ENCODE assay signal across 34 cellular contexts in the genomic region with DNA sequence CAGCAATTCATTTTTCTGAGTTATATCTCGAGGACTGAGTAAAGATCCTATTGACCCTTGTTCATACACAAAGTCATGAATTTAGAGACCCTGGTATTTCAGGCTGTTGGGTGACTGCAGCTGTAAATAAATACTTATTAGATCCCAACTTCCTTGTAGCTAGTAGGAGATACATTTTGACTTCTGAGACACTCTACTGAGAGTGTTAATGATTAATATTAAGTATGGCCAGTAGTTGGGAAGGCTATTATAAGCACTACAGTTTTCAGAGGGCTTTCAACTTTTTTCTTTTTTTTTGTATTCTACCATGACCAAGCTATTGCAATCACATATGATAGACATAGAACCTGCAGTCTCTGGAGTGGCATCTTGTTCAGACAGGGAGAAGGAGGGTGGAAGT. TPM values are rescaled to one million over a fixed set of nuclear protein-coding genes. Genes with fewer than 3 reads are reported as not detected.
"Had no signal": no experiment of that assay in that cellular context is flagged by ENCODE, and none has a peak within 500 bp of the region (broad histone marks: within the 10 kb centered on the region; RNA-seq: fewer than 3 reads in every experiment).

No MANE protein-coding gene starts in this region.

- H3K4me1 ChIP-seq: ascending aorta, breast epithelium, SJSA1 had no signal

- H3K9ac ChIP-seq: SK-N-SH had no signal

- H3K4me2 ChIP-seq: SK-N-SH had no signal

- H3K27ac ChIP-seq: ascending aorta, breast epithelium, SJSA1 had no signal

- H3K36me3 Mint-ChIP-seq: activated naive CD8-positive, alpha-beta T cell treated with anti-CD3 and anti-CD28 coated beads, Interleukin-2, amount 10 ng/mL, durations not matched to agents 7 days and 5 days; T-cell had no signal

- H3K9me3 Mint-ChIP-seq: activated CD4-positive, alpha-beta T cell treated with anti-CD3 and anti-CD28 coated beads, Interleukin-2, amount 10 ng/mL, durations not matched to agents 24 days and 14 days; activated CD8-positive, alpha-beta T cell treated with anti-CD3 and anti-CD28 coated beads for 36 hours; activated naive CD8-positive, alpha-beta T cell treated with anti-CD3 and anti-CD28 coated beads, Interleukin-2, amount 10 ng/mL, durations not matched to agents 7 days and 5 days; activated T-cell treated with anti-CD3 and anti-CD28 coated beads, Interleukin-2, amount 50 U/mL, for 72 hours; activated T-helper 17 cell treated with anti-CD3 and anti-CD28 coated beads, Interleukin-2, amount 50 U/mL, for 72 hours; T-cell had no signal

- H3K4me1 Mint-ChIP-seq: activated CD4-positive, alpha-beta T cell treated with anti-CD3 and anti-CD28 coated beads, Interleukin-2, amount 10 ng/mL, durations not matched to agents 24 days and 14 days; activated naive CD8-positive, alpha-beta T cell treated with anti-CD3 and anti-CD28 coated beads, Interleukin-2, amount 10 ng/mL, durations not matched to agents 7 days and 5 days; activated T-helper 17 cell treated with anti-CD3 and anti-CD28 coated beads, Interleukin-2, amount 50 U/mL, for 72 hours; T-cell; T-helper 17 cell had no signal

- H3K4me3 ChIP-seq: ascending aorta, breast epithelium, SJSA1 had no signal

- H3K9me2 ChIP-seq: SK-N-SH had no signal

- DNase-seq: activated CD4-positive, alpha-beta T cell treated with anti-CD3 and anti-CD28 coated beads, Interleukin-2, amount 10 ng/mL, durations not matched to agents 24 days and 14 days; activated CD4-positive, alpha-beta T cell treated with anti-CD3 and anti-CD28 coated beads, Interleukin-2, amount 50 U/mL, for 4 hours; activated CD8-positive, alpha-beta T cell treated with anti-CD3 and anti-CD28 coated beads for 36 hours; activated effector memory CD4-positive, alpha-beta T cell treated with anti-CD3 and anti-CD28 coated beads, Interleukin-2, amount 50 U/mL, for 16 hours; activated naive CD4-positive, alpha-beta T cell; activated naive CD4-positive, alpha-beta T cell treated with anti-CD3 and anti-CD28 coated beads, Interleukin-2, amount 50 U/mL, for 16 hours; activated naive CD8-positive, alpha-beta T cell treated with anti-CD3 and anti-CD28 coated beads, Interleukin-2, amount 10 ng/mL, durations not matched to agents 7 days and 5 days; activated T-cell treated with anti-CD3 and anti-CD28 coated beads, Interleukin-2, amount 50 U/mL, for 1 hour; activated T-cell treated with anti-CD3 and anti-CD28 coated beads, Interleukin-2, amount 50 U/mL, for 72 hours; amygdala; Kasumi-1; MM.1S; MV-4-11; NCI-H1092; NCI-H1436 treated with DMSO at 0.1 percent for 48 hours; NCI-H1694 treated with DMSO at 0.1 percent for 48 hours; NCI-H2029; NCI-H510A; NCI-H526; NCI-H82; RPMI8226; SHP77 treated with DMSO at 0.1 percent for 48 hours; SK-N-SH; T-cell; T-helper 17 cell; T-helper 9 cell had no signal

- H3K4me3 Mint-ChIP-seq: activated CD4-positive, alpha-beta T cell treated with anti-CD3 and anti-CD28 coated beads, Interleukin-2, amount 10 ng/mL, durations not matched to agents 24 days and 14 days; activated CD8-positive, alpha-beta T cell treated with anti-CD3 and anti-CD28 coated beads for 36 hours; activated naive CD8-positive, alpha-beta T cell treated with anti-CD3 and anti-CD28 coated beads, Interleukin-2, amount 10 ng/mL, durations not matched to agents 7 days and 5 days; activated T-cell treated with anti-CD3 and anti-CD28 coated beads, Interleukin-2, amount 50 U/mL, for 72 hours; activated T-helper 17 cell treated with anti-CD3 and anti-CD28 coated beads, Interleukin-2, amount 50 U/mL, for 72 hours; T-cell; T-helper 17 cell had no signal

- H3K9me3 ChIP-seq: ascending aorta, breast epithelium, SJSA1, SK-N-SH had no signal

- H3K27ac Mint-ChIP-seq: activated CD4-positive, alpha-beta T cell treated with anti-CD3 and anti-CD28 coated beads, Interleukin-2, amount 10 ng/mL, durations not matched to agents 24 days and 14 days; activated CD8-positive, alpha-beta T cell treated with anti-CD3 and anti-CD28 coated beads for 36 hours; activated naive CD8-positive, alpha-beta T cell treated with anti-CD3 and anti-CD28 coated beads, Interleukin-2, amount 10 ng/mL, durations not matched to agents 7 days and 5 days; activated T-cell treated with anti-CD3 and anti-CD28 coated beads, Interleukin-2, amount 50 U/mL, for 72 hours; activated T-helper 17 cell treated with anti-CD3 and anti-CD28 coated beads, Interleukin-2, amount 50 U/mL, for 72 hours; T-helper 17 cell had no signal

- H3K27me3 ChIP-seq: ascending aorta, breast epithelium had no signal

- H3K36me3 ChIP-seq: ascending aorta, breast epithelium, SJSA1 had no signal

- ATAC-seq: activated CD8-positive, alpha-beta T cell treated with anti-CD3 and anti-CD28 coated beads for 36 hours; activated T-cell treated with anti-CD3 and anti-CD28 coated beads, Interleukin-2, amount 50 U/mL, for 72 hours; activated T-helper 17 cell treated with anti-CD3 and anti-CD28 coated beads, Interleukin-2, amount 50 U/mL, for 72 hours; Panc1; T-cell; T-helper 17 cell had no signal

RNA-seq across cellular contexts. Expression of a gene that starts 3.3 kb away (rescaled TPM):
- total RNA-seq: activated CD4-positive, alpha-beta T cell treated with anti-CD3 and anti-CD28 coated beads, Interleukin-2, amount 10 ng/mL, durations not matched to agents 24 days and 14 days; activated CD8-positive, alpha-beta memory T cell treated with anti-CD3 and anti-CD28 coated beads for 36 hours; activated CD8-positive, alpha-beta T cell treated with anti-CD3 and anti-CD28 coated beads for 36 hours; activated naive CD8-positive, alpha-beta T cell treated with anti-CD3 and anti-CD28 coated beads, Interleukin-2, amount 10 ng/mL, durations not matched to agents 7 days and 5 days; activated T-cell treated with anti-CD3 and anti-CD28 coated beads, Interleukin-2, amount 50 U/mL, for 72 hours; activated T-helper 17 cell treated with anti-CD3 and anti-CD28 coated beads, Interleukin-2, amount 50 U/mL, for 72 hours; ascending aorta; cardiac septum; SJSA1; T-helper 17 cell had no signal
- polyA plus RNA-seq: SK-N-SH had no signal

RNA-seq across cellular contexts. Expression of a gene that starts 21.3 kb away (rescaled TPM):
- total RNA-seq: activated CD4-positive, alpha-beta T cell treated with anti-CD3 and anti-CD28 coated beads, Interleukin-2, amount 10 ng/mL, durations not matched to agents 24 days and 14 days; activated CD8-positive, alpha-beta memory T cell treated with anti-CD3 and anti-CD28 coated beads for 36 hours; activated CD8-positive, alpha-beta T cell treated with anti-CD3 and anti-CD28 coated beads for 36 hours; activated naive CD8-positive, alpha-beta T cell treated with anti-CD3 and anti-CD28 coated beads, Interleukin-2, amount 10 ng/mL, durations not matched to agents 7 days and 5 days; activated T-cell treated with anti-CD3 and anti-CD28 coated beads, Interleukin-2, amount 50 U/mL, for 72 hours; activated T-helper 17 cell treated with anti-CD3 and anti-CD28 coated beads, Interleukin-2, amount 50 U/mL, for 72 hours; ascending aorta; breast epithelium; cardiac septum; SJSA1; T-helper 17 cell had no signal
- polyA plus RNA-seq: adipose tissue, SK-N-SH had no signal

RNA-seq across cellular contexts. Expression of a gene that starts 49.1 kb away (rescaled TPM):
- total RNA-seq: activated CD4-positive, alpha-beta T cell treated with anti-CD3 and anti-CD28 coated beads, Interleukin-2, amount 10 ng/mL, durations not matched to agents 24 days and 14 days; activated CD8-positive, alpha-beta memory T cell treated with anti-CD3 and anti-CD28 coated beads for 36 hours; activated CD8-positive, alpha-beta T cell treated with anti-CD3 and anti-CD28 coated beads for 36 hours; activated naive CD8-positive, alpha-beta T cell treated with anti-CD3 and anti-CD28 coated beads, Interleukin-2, amount 10 ng/mL, durations not matched to agents 7 days and 5 days; activated T-cell treated with anti-CD3 and anti-CD28 coated beads, Interleukin-2, amount 50 U/mL, for 72 hours; ascending aorta; SJSA1; T-cell; T-helper 17 cell had no signal
- polyA plus RNA-seq: SK-N-SH had no signal
